18 cellular contexts compared by ENCODE assay signal in the genomic region with DNA sequence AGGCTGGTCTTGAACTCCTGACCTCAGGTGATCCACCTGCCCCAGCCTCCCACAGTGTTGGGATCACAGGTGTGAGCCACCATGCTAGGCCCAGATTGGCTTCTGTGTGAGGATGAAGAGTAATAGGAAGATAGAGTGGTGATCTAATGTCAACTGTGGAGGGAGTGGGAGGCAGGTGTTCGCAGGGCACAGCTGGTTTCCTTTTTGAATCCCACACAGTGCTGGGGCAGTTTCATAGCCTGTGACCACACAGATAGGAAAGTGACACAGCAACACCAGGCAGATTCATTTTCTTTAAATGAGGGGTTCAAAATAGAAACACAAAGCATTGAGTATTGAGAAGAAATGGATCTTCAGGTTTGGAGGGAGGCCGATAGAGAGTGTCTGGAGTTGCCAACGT.
DNase-seq lines count a peak whose midpoint lies in the region; ATAC-seq and TF ChIP-seq lines count a peak whose summit lies in the region.
"Had no signal": no experiment of that assay in that cellular context is flagged by ENCODE, and none has a peak within 500 bp of the region (broad histone marks: within the 10 kb centered on the region; RNA-seq: fewer than 3 reads in every experiment).

No MANE protein-coding gene starts in this region.

- H3K9me3 Mint-ChIP-seq in activated naive CD8-positive, alpha-beta T cell treated with anti-CD3 and anti-CD28 coated beads for 36 hours, result no peaks in the 10 kb centered on the region
- H3K9me3 Mint-ChIP-seq: immature natural killer cell had no signal

- H3K27me3 ChIP-seq in GM06990 (replicated peaks; ENCODE audit: control insufficient read depth, insufficient read depth, low read length), result no peaks in the 10 kb centered on the region; the same call in 1 of the 2 replicates
- H3K27me3 ChIP-seq in prostate gland (replicated peaks; ENCODE audit: insufficient read depth), result no peaks in the 10 kb centered on the region

- no peak overlapping the region for H3K27ac ChIP-seq in prostate gland
- H3K27ac ChIP-seq: psoas muscle had no signal

- TF ChIP-seq CTCF in GM06990 (IDR thresholded peaks at IDR 0.05; ENCODE audit: insufficient read depth, low read length, poor library complexity, severe bottlenecking), result no peak
- no peak for TF ChIP-seq CTCF in prostate gland (IDR thresholded peaks at IDR 0.05)
- no peak for TF ChIP-seq CTCF in GM10266 (IDR thresholded peaks at IDR 0.05; ENCODE audit: control insufficient read depth, insufficient read depth, low read depth, missing control alignments)

- WGBS in prostate gland, result 95% methylated on average over 3 of the region's 3 CpGs

- DNase-seq in GM06990 (ENCODE audit: extremely low read depth, insufficient read length) (peak; percentile 14), prostate gland (ENCODE audit: low spot score) (no peak), nucleus accumbens (lab: John Stamatoyannopoulos, UW) (no peak), GM10266 (ENCODE audit: extremely low spot score) (no peak)
- peak; percentile 5 for DNase-seq in activated naive CD8-positive, alpha-beta T cell treated with anti-CD3 and anti-CD28 coated beads for 36 hours
- DNase-seq: activated effector memory CD4-positive, alpha-beta T cell treated with anti-CD3 and anti-CD28 coated beads, Interleukin-2, amount 50 U/mL, for 16 hours; AML-193; erythroblast; GDM1; immature natural killer cell; Kasumi-1; naive thymus-derived CD4-positive, alpha-beta T cell; NCI-H1436 treated with DMSO at 0.1 percent for 48 hours; psoas muscle had no signal

- peaks cover 3% of the 10 kb centered on the region for H3K36me3 Mint-ChIP-seq in activated naive CD8-positive, alpha-beta T cell treated with anti-CD3 and anti-CD28 coated beads for 36 hours

- no peak overlapping the region for H3K4me3 Mint-ChIP-seq in activated naive CD8-positive, alpha-beta T cell treated with anti-CD3 and anti-CD28 coated beads for 36 hours
- H3K4me3 Mint-ChIP-seq: immature natural killer cell; naive thymus-derived CD4-positive, alpha-beta T cell had no signal

- H3K36me3 ChIP-seq in GM06990 (ENCODE audit: control insufficient read depth, insufficient read depth, low read length) (no peaks in the 10 kb centered on the region), prostate gland (no peaks in the 10 kb centered on the region)

- no peak overlapping the region for H3K27ac Mint-ChIP-seq in activated naive CD8-positive, alpha-beta T cell treated with anti-CD3 and anti-CD28 coated beads for 36 hours
- H3K27ac Mint-ChIP-seq: immature natural killer cell had no signal

- intact Hi-C loops in prostate gland (cut with DNase I), result no loop called here

- no peaks in the 10 kb centered on the region for H3K27me3 Mint-ChIP-seq in activated naive CD8-positive, alpha-beta T cell treated with anti-CD3 and anti-CD28 coated beads for 36 hours

- no peaks in the 10 kb centered on the region for H3K9me3 ChIP-seq in prostate gland
- H3K9me3 ChIP-seq: psoas muscle had no signal

- ATAC-seq in GM18867 (IDR thresholded peaks at IDR 0.05; ENCODE audit: unreplicated experiment) (peak; percentile 78), HG02678 (IDR thresholded peaks at IDR 0.05; ENCODE audit: unreplicated experiment) (peak; percentile 79)
- ATAC-seq: naive thymus-derived CD4-positive, alpha-beta T cell; Panc1; psoas muscle had no signal

- H3K4me1 ChIP-seq in prostate gland (replicated peaks), result no peaks in the 10 kb centered on the region
- H3K4me1 ChIP-seq: psoas muscle had no signal

- no peak for TF ChIP-seq POLR2A in prostate gland (IDR thresholded peaks at IDR 0.05)

- H3K4me3 ChIP-seq in GM06990 (replicated peaks; ENCODE audit: low read depth, low read length), result no peak overlapping the region
- no peak overlapping the region for H3K4me3 ChIP-seq in prostate gland
- H3K4me3 ChIP-seq: lung, psoas muscle had no signal

- peaks cover 3% of the 10 kb centered on the region for H3K4me1 Mint-ChIP-seq in activated naive CD8-positive, alpha-beta T cell treated with anti-CD3 and anti-CD28 coated beads for 36 hours
- H3K4me1 Mint-ChIP-seq: immature natural killer cell had no signal

Comparison
In these comparisons a context has a peak if more than half of its experiments do, and no peak if none do; other contexts are left out.
1. DNase-seq: peak in GM06990 (single experiment) and activated naive CD8-positive, alpha-beta T cell treated with anti-CD3 and anti-CD28 coated beads for 36 hours (single experiment); none in prostate gland (single experiment), nucleus accumbens (0 of 56) and GM10266 (single experiment).